Comparison of ENCODE assay signal across 8 cellular contexts in genomic region chr6:111709615-111710398, GRCh38.
DNase-seq lines count a peak whose midpoint lies in the region; ATAC-seq lines count a peak whose summit lies in the region.

No MANE protein-coding gene starts in this region.

- no peak overlapping the region for H2AK5ac ChIP-seq in mesendoderm (ENCODE audit: low read length)

- DNase-seq in CD1c-positive myeloid dendritic cell (ENCODE audit: extremely low spot score) (peak; percentile 82), NCI-H345 treated with DMSO at 0.1 percent for 48 hours (lab: John Stamatoyannopoulos, UW; ENCODE audit: unreplicated experiment) (peak; percentile 72), mesendoderm (peak; percentile 66)
- DNase-seq in activated CD4-positive, alpha-beta T cell treated with anti-CD3 and anti-CD28 coated beads, Interleukin-2, amount 50 U/mL, for 1 hour: peak; percentile 58
- peak; percentile 50 for DNase-seq in effector CD8-positive, alpha-beta T cell (lab: John Stamatoyannopoulos, UW)

- no peak overlapping the region for H3K18ac ChIP-seq in mesendoderm (ENCODE audit: low read length)

- H3K36me3 Mint-ChIP-seq in stimulated activated memory B cell treated with anti-CD40 and anti-IgM and Interleukin-4, amounts not matched to agents 10 μg/mL and 1 μg/mL and 100 μg/mL, for 72 hours: peaks cover 28% of the 10 kb centered on the region

- no peaks in the 10 kb centered on the region for H3K4me1 Mint-ChIP-seq in stimulated activated memory B cell treated with anti-CD40 and anti-IgM and Interleukin-4, amounts not matched to agents 10 μg/mL and 1 μg/mL and 100 μg/mL, for 72 hours

- ATAC-seq in GM19043 (IDR thresholded peaks at IDR 0.05; ENCODE audit: low read depth, unreplicated experiment) (peak; percentile 79), HG03378 (IDR thresholded peaks at IDR 0.05; ENCODE audit: unreplicated experiment) (peak; percentile 94)
- peak; percentile 84 for ATAC-seq in stimulated activated memory B cell treated with anti-CD40 and anti-IgM and Interleukin-4, amounts not matched to agents 10 μg/mL and 1 μg/mL and 100 μg/mL, for 72 hours

- H4K8ac ChIP-seq in mesendoderm (ENCODE audit: low read depth, low read length): no peak overlapping the region

- no peaks in the 10 kb centered on the region for H3K9me3 Mint-ChIP-seq in stimulated activated memory B cell treated with anti-CD40 and anti-IgM and Interleukin-4, amounts not matched to agents 10 μg/mL and 1 μg/mL and 100 μg/mL, for 72 hours

- H3K4ac ChIP-seq in mesendoderm (ENCODE audit: low read depth, low read length): no peak overlapping the region

- H3K79me1 ChIP-seq in mesendoderm (ENCODE audit: low read length): no peaks in the 10 kb centered on the region

- H3K27me3 ChIP-seq in mesendoderm (ENCODE audit: insufficient read depth, low read length, poor library complexity): no peaks in the 10 kb centered on the region

- H2BK120ac ChIP-seq in mesendoderm (ENCODE audit: low read depth, low read length): no peak overlapping the region

- no peak overlapping the region for H3K27ac ChIP-seq in mesendoderm (ENCODE audit: low read depth, low read length)

- H3K9ac ChIP-seq in mesendoderm (ENCODE audit: low read length): no peak overlapping the region

- no peak overlapping the region for H3K4me3 ChIP-seq in mesendoderm (ENCODE audit: low read length)

- no peak overlapping the region for H3K27ac Mint-ChIP-seq in stimulated activated memory B cell treated with anti-CD40 and anti-IgM and Interleukin-4, amounts not matched to agents 10 μg/mL and 1 μg/mL and 100 μg/mL, for 72 hours

- H2BK15ac ChIP-seq in mesendoderm (replicated peaks; ENCODE audit: low read depth): no peak overlapping the region

- no peaks in the 10 kb centered on the region for H3K36me3 ChIP-seq in mesendoderm (ENCODE audit: control insufficient read depth, insufficient read depth, low read length)

- H3K56ac ChIP-seq in mesendoderm (ENCODE audit: low read length): no peak overlapping the region

- no peak overlapping the region for H3K4me3 Mint-ChIP-seq in stimulated activated memory B cell treated with anti-CD40 and anti-IgM and Interleukin-4, amounts not matched to agents 10 μg/mL and 1 μg/mL and 100 μg/mL, for 72 hours

- H2BK5ac ChIP-seq in mesendoderm (ENCODE audit: low read length): no peak overlapping the region

- no peak overlapping the region for H4K5ac ChIP-seq in mesendoderm (ENCODE audit: low read length)

- H3K27me3 Mint-ChIP-seq in stimulated activated memory B cell treated with anti-CD40 and anti-IgM and Interleukin-4, amounts not matched to agents 10 μg/mL and 1 μg/mL and 100 μg/mL, for 72 hours: no peaks in the 10 kb centered on the region

- no peak overlapping the region for H3K4me2 ChIP-seq in mesendoderm (ENCODE audit: low read length)

- no peaks in the 10 kb centered on the region for H3K79me2 ChIP-seq in mesendoderm (ENCODE audit: control insufficient read depth, insufficient read depth, low read length)

- H3K23ac ChIP-seq in mesendoderm (ENCODE audit: low read length): no peak overlapping the region

- WGBS in mesendoderm (ENCODE audit: extremely low coverage, insufficient coverage, low lambda C conversion rate): no CpG with 5 or more reads among the region's 5 CpGs

- H3K4me1 ChIP-seq in mesendoderm (ENCODE audit: control insufficient read depth, low read depth, low read length): no peaks in the 10 kb centered on the region
